In genomic region chrX:72108666-72109065, GRCh38 we compare ENCODE assay signal across 24 cellular contexts.
"Had no signal": no experiment of that assay in that cellular context is flagged by ENCODE, and none has a peak within 500 bp of the region (broad histone marks: within the 10 kb centered on the region; RNA-seq: fewer than 3 reads in every experiment).

No MANE protein-coding gene starts in this region.

- H3K27me3 ChIP-seq: SJSA1 had no signal

- DNase-seq: activated CD4-positive, alpha-beta T cell treated with anti-CD3 and anti-CD28 coated beads for 48 hours; activated CD4-positive, alpha-beta T cell treated with anti-CD3 and anti-CD28 coated beads, Interleukin-2, amount 50 U/mL, for 4 hours; activated CD4-positive, CD25-positive, alpha-beta regulatory T cell treated with anti-CD3 and anti-CD28 coated beads, Interleukin-2, amount 50 U/mL, for 72 hours; activated CD8-positive, alpha-beta memory T cell treated with anti-CD3 and anti-CD28 coated beads, Interleukin-2, amount 50 U/mL, for 48 hours; activated CD8-positive, alpha-beta T cell treated with anti-CD3 and anti-CD28 coated beads, Interleukin-2, amount 10 ng/mL, durations not matched to agents 7 days and 5 days; activated T-cell treated with anti-CD3 and anti-CD28 coated beads, Interleukin-2, amount 50 U/mL, for 1 hour; Karpas-422; MM.1S; NCI-H1105; NCI-H1436; NCI-H1694 treated with DMSO at 0.1 percent for 48 hours; NCI-H2029 treated with DMSO at 0.1 percent for 48 hours; NCI-H345; NCI-H510A; NCI-H526 treated with DMSO at 0.1 percent for 48 hours; NCI-H82; PC-3; SHP77; T-helper 9 cell had no signal

- ATAC-seq: activated CD8-positive, alpha-beta T cell treated with anti-CD3 and anti-CD28 coated beads, Interleukin-2, amount 10 ng/mL, durations not matched to agents 7 days and 5 days; PC-3; SK-N-SH treated with all-trans-retinoic acid at 6 μM for 48 hours; WTC11 had no signal

- H3K9me3 Mint-ChIP-seq: activated naive CD4-positive, alpha-beta T cell treated with anti-CD3 and anti-CD28 coated beads, Interleukin-2, amount 50 U/mL, for 24 hours; T-helper 1 cell treated with Interleukin-12 subunit alpha and Interleukin-12 subunit beta and Interleukin-4 antibody, amounts not matched to agents 30 μg/mL and 1 μg/mL, for 36 hours; WTC11 had no signal

- H3K4me3 ChIP-seq: SJSA1 had no signal

- H3K36me3 Mint-ChIP-seq: activated naive CD4-positive, alpha-beta T cell treated with anti-CD3 and anti-CD28 coated beads, Interleukin-2, amount 50 U/mL, for 24 hours; WTC11 had no signal

- H3K27ac Mint-ChIP-seq: activated CD8-positive, alpha-beta T cell treated with anti-CD3 and anti-CD28 coated beads, Interleukin-2, amount 10 ng/mL, durations not matched to agents 7 days and 5 days; activated naive CD4-positive, alpha-beta T cell treated with anti-CD3 and anti-CD28 coated beads, Interleukin-2, amount 50 U/mL, for 24 hours; T-helper 1 cell treated with Interleukin-12 subunit alpha and Interleukin-12 subunit beta and Interleukin-4 antibody, amounts not matched to agents 30 μg/mL and 1 μg/mL, for 36 hours; WTC11 had no signal

- H3K27ac ChIP-seq: SJSA1 had no signal

- H3K9me3 ChIP-seq: SJSA1 had no signal

- H3K4me1 ChIP-seq: SJSA1 had no signal

- H3K4me3 Mint-ChIP-seq: activated CD8-positive, alpha-beta T cell treated with anti-CD3 and anti-CD28 coated beads, Interleukin-2, amount 10 ng/mL, durations not matched to agents 7 days and 5 days; activated naive CD4-positive, alpha-beta T cell treated with anti-CD3 and anti-CD28 coated beads, Interleukin-2, amount 50 U/mL, for 24 hours; T-helper 1 cell treated with Interleukin-12 subunit alpha and Interleukin-12 subunit beta and Interleukin-4 antibody, amounts not matched to agents 30 μg/mL and 1 μg/mL, for 36 hours; WTC11 had no signal

- H3K36me3 ChIP-seq: SJSA1 had no signal
